17 cellular contexts compared by ENCODE assay signal in genomic region chr9:132886358-132886725, GRCh38. TPM values are rescaled to one million over a fixed set of nuclear protein-coding genes. Genes with fewer than 3 reads are reported as not detected.
A peak's percentile ranks its signal among the peaks of the same experiment; 100 is the strongest.
DNase-seq lines count a peak whose midpoint lies in the region; ATAC-seq and TF ChIP-seq lines count a peak whose summit lies in the region.
"Had no signal": no experiment of that assay in that cellular context is flagged by ENCODE, and none has a peak within 500 bp of the region (broad histone marks: within the 10 kb centered on the region; RNA-seq: fewer than 3 reads in every experiment).

No MANE protein-coding gene starts in this region.

- peak overlapping the region; percentile 39 for H3K27ac Mint-ChIP-seq in Caco-2 (ENCODE audit: unreplicated experiment)
- peak overlapping the region in 4 of 6 donors; percentile 24 to 88 (median 56) for H3K27ac Mint-ChIP-seq in naive B cell
- H3K27ac Mint-ChIP-seq: CD4-positive, alpha-beta memory T cell had no signal

- H3K27me3 ChIP-seq in BLaER1 (no peaks in the 10 kb centered on the region), Caco-2 (replicated peaks; ENCODE audit: control insufficient read depth, insufficient read depth, low read length) (no peaks in the 10 kb centered on the region), thyroid gland (no peaks in the 10 kb centered on the region), right atrium auricular region (no peaks in the 10 kb centered on the region)

- CTCF ChIA-PET in Caco-2 (lab: Charles Lee), result interaction anchor here (0.7 kb wide), 1 partner anchor 91 kb away, joined by 3 read pairs; no protein-coding TSS in a partner anchor

- BruUV-seq in Caco-2 (replicated peaks; lab: Mats Ljungman, UMichigan), result no TSS peak

- no peak for ATAC-seq in naive B cell (ENCODE audit: low read depth in 2 of 2)
- no peak for ATAC-seq in GM21825 (IDR thresholded peaks at IDR 0.05; ENCODE audit: unreplicated experiment)
- ATAC-seq in HG02623 (IDR thresholded peaks at IDR 0.05; ENCODE audit: unreplicated experiment), result no peak
- ATAC-seq in left ventricle myocardium superior, result no peak

- DNase-seq in Caco-2, result no peak
- DNase-seq in naive B cell, result no peak
- DNase-seq in thyroid gland, result no peak
- DNase-seq in left ventricle myocardium superior, result no peak
- no peak for DNase-seq in right atrium auricular region (ENCODE audit: low spot score)
- DNase-seq: C1 segment of cervical spinal cord; CD4-positive, alpha-beta memory T cell; COR-L47; DMS153; DND-41; GM23248; H7; HCEC 1CT had no signal

- no peaks in the 10 kb centered on the region for H3K9me3 ChIP-seq in BLaER1
- H3K9me3 ChIP-seq in Caco-2, result no peaks in the 10 kb centered on the region
- no peaks in the 10 kb centered on the region for H3K9me3 ChIP-seq in thyroid gland
- no peaks in the 10 kb centered on the region for H3K9me3 ChIP-seq in right atrium auricular region

- H3K4me3 ChIP-seq in BLaER1, result no peak overlapping the region
- no peak overlapping the region for H3K4me3 ChIP-seq in Caco-2 (ENCODE audit: low read depth, low read length)
- H3K4me3 ChIP-seq in thyroid gland (replicated peaks in 1 of 3), result no peak overlapping the region
- H3K4me3 ChIP-seq in right atrium auricular region, result no peak overlapping the region
- H3K4me3 ChIP-seq: GM23248 had no signal

- POLR2A ChIA-PET in Caco-2 (lab: Charles Lee), result no interaction called here

- no peaks in the 10 kb centered on the region for H4K20me1 ChIP-seq in BLaER1

- TF ChIP-seq POLR2A in thyroid gland (IDR thresholded peaks at IDR 0.05), result no peak

- intact Hi-C loops in Caco-2 (cut with micrococcal nuclease; ENCODE audit: unreplicated experiment) (no loop called here), thyroid gland (cut with DNase I) (no loop called here), left ventricle myocardium superior (cut with micrococcal nuclease) (no loop called here)

- no peaks in the 10 kb centered on the region for H3K27me3 Mint-ChIP-seq in Caco-2 (ENCODE audit: insufficient read depth, unreplicated experiment)
- no peaks in the 10 kb centered on the region for H3K27me3 Mint-ChIP-seq in naive B cell
- H3K27me3 Mint-ChIP-seq: CD4-positive, alpha-beta memory T cell had no signal

- no peak for TF ChIP-seq CTCF in Caco-2 (IDR thresholded peaks at IDR 0.05; ENCODE audit: insufficient read depth in 1 of 2, low read depth in 1 of 2, low read length in 1 of 2, severe bottlenecking in 1 of 2, unreplicated experiment in 1 of 2)
- no peak for TF ChIP-seq CTCF in thyroid gland (IDR thresholded peaks at IDR 0.05)
- no peak for TF ChIP-seq CTCF in right atrium auricular region (IDR thresholded peaks at IDR 0.05)

- H3K36me3 ChIP-seq in BLaER1, result no peaks in the 10 kb centered on the region
- no peaks in the 10 kb centered on the region for H3K36me3 ChIP-seq in Caco-2 (ENCODE audit: control insufficient read depth, insufficient read depth, low read length)
- H3K36me3 ChIP-seq in thyroid gland, result peaks cover 0 to 4% of the 10 kb centered on the region in 2 donors
- no peaks in the 10 kb centered on the region for H3K36me3 ChIP-seq in right atrium auricular region

- no peak overlapping the region for H3K4me3 Mint-ChIP-seq in Caco-2 (ENCODE audit: unreplicated experiment)
- peak overlapping the region in 2 of 8 donors; percentile 79 to 82 for H3K4me3 Mint-ChIP-seq in naive B cell
- H3K4me3 Mint-ChIP-seq: CD4-positive, alpha-beta memory T cell had no signal

- H3K9me3 Mint-ChIP-seq in Caco-2 (ENCODE audit: unreplicated experiment) (no peaks in the 10 kb centered on the region), naive B cell (no peaks in the 10 kb centered on the region)
- H3K9me3 Mint-ChIP-seq: CD4-positive, alpha-beta memory T cell had no signal

- H3K4me1 ChIP-seq in BLaER1 (peaks cover 95% of the 10 kb centered on the region), Caco-2 (peaks cover 8% of the 10 kb centered on the region; the same call in 1 of the 2 replicates), thyroid gland (peaks cover 5 to 13% of the 10 kb centered on the region in 2 donors), right atrium auricular region (no peaks in the 10 kb centered on the region)

- H3K9ac ChIP-seq in BLaER1, result no peak overlapping the region; the same call in 1 of the 2 replicates
- H3K9ac ChIP-seq: GM23248 had no signal

- H3K4me1 Mint-ChIP-seq in Caco-2 (ENCODE audit: low read depth, unreplicated experiment), result no peaks in the 10 kb centered on the region
- peaks cover 32 to 58% (median 45%) of the 10 kb centered on the region in 3 donors for H3K4me1 Mint-ChIP-seq in naive B cell

- H3K36me3 Mint-ChIP-seq in Caco-2 (ENCODE audit: insufficient read depth, unreplicated experiment), result peaks cover 4% of the 10 kb centered on the region
- H3K36me3 Mint-ChIP-seq in naive B cell, result no peaks in the 10 kb centered on the region
- H3K36me3 Mint-ChIP-seq: CD4-positive, alpha-beta memory T cell had no signal

- peak overlapping the region; percentile 66 for H3K27ac ChIP-seq in BLaER1
- peak overlapping the region in 2 of 3 donors; percentile 11 to 33 for H3K27ac ChIP-seq in thyroid gland
- H3K27ac ChIP-seq in right atrium auricular region, result no peak overlapping the region
- H3K27ac ChIP-seq: GM23248 had no signal

- 69 to 75% methylated on average over 6 of the region's 6 CpGs for WGBS in thyroid gland, 2 donors

- H3K4me2 ChIP-seq in BLaER1, result peak overlapping the region; percentile 92

RNA-seq across cellular contexts. Expression of gene SPACA9, which starts 7.6 kb away (rescaled TPM):
- 0.64 and 0.74 TPM in 2 replicates for total RNA-seq in Caco-2 (2022)
- 1 to 10 TPM; 1.9 to 5.8 (median 3.5) TPM for polyA plus RNA-seq in naive B cell (ENCODE audit: low read depth in 6 of 6)
- total RNA-seq in thyroid gland, result 10 to 100 TPM; 14.6 to 22.3 (median 19.0) TPM
- 4.4 TPM for total RNA-seq in left ventricle myocardium superior
- total RNA-seq in right atrium auricular region, result 10 to 100 TPM in 1 of 2 donors, 1 to 10 TPM in 1; 8.1 to 17.1 TPM

RNA-seq across cellular contexts. Expression of gene AK8, which starts 8.3 kb away (rescaled TPM):
- total RNA-seq in Caco-2 (2022) (0.88 and 1.0 TPM in 2 replicates), thyroid gland (1 to 10 TPM; 5.4 to 9.9 (median 8.0) TPM), left ventricle myocardium superior (0.42 TPM), right atrium auricular region (under 1 TPM in 1 of 2 donors, not detected in 1; 0.19 TPM)
- 1 to 10 TPM in 3 of 6 donors, under 1 TPM in 3; 0.70 to 4.7 (median 1.5) TPM for polyA plus RNA-seq in naive B cell (ENCODE audit: low read depth in 6 of 6)
- total RNA-seq: A673 had no signal
- polyA plus RNA-seq: CD4-positive, alpha-beta memory T cell had no signal

RNA-seq across cellular contexts. Expression of gene TSC1, which starts 58.1 kb away (rescaled TPM):
- 52.8 and 53.5 TPM in 2 replicates for total RNA-seq in Caco-2 (2022)
- 10 to 100 TPM in 2 of 6 donors, 1 to 10 TPM in 3, under 1 TPM in 1; 1.00 to 14.4 (median 8.6) TPM for polyA plus RNA-seq in naive B cell (ENCODE audit: low read depth in 6 of 6)
- total RNA-seq in thyroid gland, result 100 to 1,000 TPM in 1 of 4 donors, 10 to 100 TPM in 3; 52.7 to 114 (median 66.7) TPM
- 54.4 TPM for total RNA-seq in left ventricle myocardium superior
- total RNA-seq in right atrium auricular region, result 10 to 100 TPM; 27.6 to 36.4 TPM

Comparison
In these comparisons a context has a peak if more than half of its experiments do, and no peak if none do; other contexts are left out.
1. H3K27ac ChIP-seq: peak in BLaER1 (single experiment) and thyroid gland (2 of 3); none in right atrium auricular region (0 of 2).